1 cellular context compared by ENCODE assay signal in the genomic region with DNA sequence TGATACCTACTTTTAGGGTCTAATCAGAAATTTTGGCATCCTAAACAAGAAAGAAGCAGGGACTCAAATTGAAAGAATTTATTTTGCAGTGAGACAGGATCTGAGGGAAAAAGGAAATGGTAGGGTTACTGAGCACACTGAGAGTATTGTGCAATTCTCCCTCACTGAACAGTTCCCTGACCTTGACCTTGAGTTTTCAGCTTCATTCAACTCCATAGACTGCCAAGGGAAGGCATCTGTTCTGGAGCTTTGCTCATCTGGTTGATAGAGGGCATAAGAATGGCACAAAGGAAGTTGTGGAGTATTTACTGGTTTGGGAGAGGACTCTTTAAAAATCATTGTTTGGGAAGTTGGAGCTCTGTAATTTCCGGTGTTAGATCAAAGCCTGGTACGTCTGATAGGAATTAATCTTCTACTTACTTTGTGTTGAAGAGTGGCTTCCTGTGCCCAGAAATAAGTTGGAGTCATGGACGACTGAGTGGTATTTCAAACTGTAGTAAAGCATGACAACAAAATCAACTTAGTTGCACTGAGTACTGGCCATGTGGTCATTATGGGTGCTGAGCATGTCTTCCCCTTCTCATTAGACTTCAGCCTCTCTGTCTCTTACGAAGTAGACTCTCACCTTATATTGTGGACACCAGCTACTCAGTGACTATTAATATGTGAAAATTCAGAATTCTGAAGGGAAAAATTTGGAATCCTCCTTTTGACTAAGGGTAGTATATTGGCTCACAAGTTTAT.
TF ChIP-seq lines count a peak whose summit lies in the region.

No MANE protein-coding gene starts in this region.

TF ChIP-seq in HepG2, 621 proteins besides CTCF, POLR2A, EP300 and RAD21 (continued from another document and continues in another):
- TF ChIP-seq, protein P1, sequence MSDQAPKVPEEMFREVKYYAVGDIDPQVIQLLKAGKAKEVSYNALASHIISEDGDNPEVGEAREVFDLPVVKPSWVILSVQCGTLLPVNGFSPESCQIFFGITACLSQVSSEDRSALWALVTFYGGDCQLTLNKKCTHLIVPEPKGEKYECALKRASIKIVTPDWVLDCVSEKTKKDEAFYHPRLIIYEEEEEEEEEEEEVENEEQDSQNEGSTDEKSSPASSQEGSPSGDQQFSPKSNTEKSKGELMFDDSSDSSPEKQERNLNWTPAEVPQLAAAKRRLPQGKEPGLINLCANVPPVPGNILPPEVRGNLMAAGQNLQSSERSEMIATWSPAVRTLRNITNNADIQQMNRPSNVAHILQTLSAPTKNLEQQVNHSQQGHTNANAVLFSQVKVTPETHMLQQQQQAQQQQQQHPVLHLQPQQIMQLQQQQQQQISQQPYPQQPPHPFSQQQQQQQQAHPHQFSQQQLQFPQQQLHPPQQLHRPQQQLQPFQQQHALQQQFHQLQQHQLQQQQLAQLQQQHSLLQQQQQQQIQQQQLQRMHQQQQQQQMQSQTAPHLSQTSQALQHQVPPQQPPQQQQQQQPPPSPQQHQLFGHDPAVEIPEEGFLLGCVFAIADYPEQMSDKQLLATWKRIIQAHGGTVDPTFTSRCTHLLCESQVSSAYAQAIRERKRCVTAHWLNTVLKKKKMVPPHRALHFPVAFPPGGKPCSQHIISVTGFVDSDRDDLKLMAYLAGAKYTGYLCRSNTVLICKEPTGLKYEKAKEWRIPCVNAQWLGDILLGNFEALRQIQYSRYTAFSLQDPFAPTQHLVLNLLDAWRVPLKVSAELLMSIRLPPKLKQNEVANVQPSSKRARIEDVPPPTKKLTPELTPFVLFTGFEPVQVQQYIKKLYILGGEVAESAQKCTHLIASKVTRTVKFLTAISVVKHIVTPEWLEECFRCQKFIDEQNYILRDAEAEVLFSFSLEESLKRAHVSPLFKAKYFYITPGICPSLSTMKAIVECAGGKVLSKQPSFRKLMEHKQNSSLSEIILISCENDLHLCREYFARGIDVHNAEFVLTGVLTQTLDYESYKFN (CRISPR knock-in tag; conservative IDR thresholded peaks at IDR 0.05) = peak; percentile 62
- TF ChIP-seq SMYD3 (CRISPR knock-in tag; IDR thresholded peaks at IDR 0.05) = no peak
- no peak for TF ChIP-seq CAMTA2 (CRISPR knock-in tag; IDR thresholded peaks at IDR 0.05; ENCODE audit: borderline replicate concordance)
- TF ChIP-seq HIVEP1 (CRISPR knock-in tag; IDR thresholded peaks at IDR 0.05) = no peak
- TF ChIP-seq ISL2 (CRISPR knock-in tag; IDR thresholded peaks at IDR 0.05) = peak; percentile 54; the same call in 1 of the 2 replicates
- TF ChIP-seq, protein P2, sequence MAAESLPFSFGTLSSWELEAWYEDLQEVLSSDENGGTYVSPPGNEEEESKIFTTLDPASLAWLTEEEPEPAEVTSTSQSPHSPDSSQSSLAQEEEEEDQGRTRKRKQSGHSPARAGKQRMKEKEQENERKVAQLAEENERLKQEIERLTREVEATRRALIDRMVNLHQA (CRISPR knock-in tag; IDR thresholded peaks at IDR 0.05) = no peak
- no peak for TF ChIP-seq ZNF558 (CRISPR knock-in tag; IDR thresholded peaks at IDR 0.05; ENCODE audit: borderline replicate concordance)
- TF ChIP-seq, protein P3, sequence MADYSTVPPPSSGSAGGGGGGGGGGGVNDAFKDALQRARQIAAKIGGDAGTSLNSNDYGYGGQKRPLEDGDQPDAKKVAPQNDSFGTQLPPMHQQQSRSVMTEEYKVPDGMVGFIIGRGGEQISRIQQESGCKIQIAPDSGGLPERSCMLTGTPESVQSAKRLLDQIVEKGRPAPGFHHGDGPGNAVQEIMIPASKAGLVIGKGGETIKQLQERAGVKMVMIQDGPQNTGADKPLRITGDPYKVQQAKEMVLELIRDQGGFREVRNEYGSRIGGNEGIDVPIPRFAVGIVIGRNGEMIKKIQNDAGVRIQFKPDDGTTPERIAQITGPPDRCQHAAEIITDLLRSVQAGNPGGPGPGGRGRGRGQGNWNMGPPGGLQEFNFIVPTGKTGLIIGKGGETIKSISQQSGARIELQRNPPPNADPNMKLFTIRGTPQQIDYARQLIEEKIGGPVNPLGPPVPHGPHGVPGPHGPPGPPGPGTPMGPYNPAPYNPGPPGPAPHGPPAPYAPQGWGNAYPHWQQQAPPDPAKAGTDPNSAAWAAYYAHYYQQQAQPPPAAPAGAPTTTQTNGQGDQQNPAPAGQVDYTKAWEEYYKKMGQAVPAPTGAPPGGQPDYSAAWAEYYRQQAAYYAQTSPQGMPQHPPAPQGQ (CRISPR knock-in tag; IDR thresholded peaks at IDR 0.05; ENCODE audit: borderline replicate concordance) = no peak
- TF ChIP-seq, protein P4, sequence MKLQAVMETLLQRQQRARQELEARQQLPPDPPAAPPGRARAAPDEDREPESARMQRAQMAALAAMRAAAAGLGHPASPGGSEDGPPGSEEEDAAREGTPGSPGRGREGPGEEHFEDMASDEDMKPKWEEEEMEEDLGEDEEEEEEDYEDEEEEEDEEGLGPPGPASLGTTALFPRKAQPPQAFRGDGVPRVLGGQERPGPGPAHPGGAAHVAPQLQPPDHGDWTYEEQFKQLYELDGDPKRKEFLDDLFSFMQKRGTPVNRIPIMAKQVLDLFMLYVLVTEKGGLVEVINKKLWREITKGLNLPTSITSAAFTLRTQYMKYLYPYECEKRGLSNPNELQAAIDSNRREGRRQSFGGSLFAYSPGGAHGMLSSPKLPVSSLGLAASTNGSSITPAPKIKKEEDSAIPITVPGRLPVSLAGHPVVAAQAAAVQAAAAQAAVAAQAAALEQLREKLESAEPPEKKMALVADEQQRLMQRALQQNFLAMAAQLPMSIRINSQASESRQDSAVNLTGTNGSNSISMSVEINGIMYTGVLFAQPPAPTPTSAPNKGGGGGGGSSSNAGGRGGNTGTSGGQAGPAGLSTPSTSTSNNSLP (IDR thresholded peaks at IDR 0.05; ENCODE audit: low read depth, low read length) = no peak
- no peak for TF ChIP-seq ZNF773 (CRISPR knock-in tag; IDR thresholded peaks at IDR 0.05; ENCODE audit: borderline replicate concordance)
- no peak for TF ChIP-seq SRY (CRISPR knock-in tag; IDR thresholded peaks at IDR 0.05)
- TF ChIP-seq SRSF4 (IDR thresholded peaks at IDR 0.05; ENCODE audit: low read depth, low read length, poor library complexity, severe bottlenecking) = no peak
- TF ChIP-seq ZBTB7A (CRISPR knock-in tag; IDR thresholded peaks at IDR 0.05) = no peak
- TF ChIP-seq, protein P5, sequence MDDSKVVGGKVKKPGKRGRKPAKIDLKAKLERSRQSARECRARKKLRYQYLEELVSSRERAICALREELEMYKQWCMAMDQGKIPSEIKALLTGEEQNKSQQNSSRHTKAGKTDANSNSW (CRISPR knock-in tag; IDR thresholded peaks at IDR 0.05; ENCODE audit: borderline replicate concordance) = no peak
- no peak for TF ChIP-seq RNF2 (conservative IDR thresholded peaks at IDR 0.05; ENCODE audit: low read depth)
- TF ChIP-seq ZNF326 (CRISPR knock-in tag; IDR thresholded peaks at IDR 0.05; ENCODE audit: borderline replicate concordance) = no peak
- TF ChIP-seq, protein P6, sequence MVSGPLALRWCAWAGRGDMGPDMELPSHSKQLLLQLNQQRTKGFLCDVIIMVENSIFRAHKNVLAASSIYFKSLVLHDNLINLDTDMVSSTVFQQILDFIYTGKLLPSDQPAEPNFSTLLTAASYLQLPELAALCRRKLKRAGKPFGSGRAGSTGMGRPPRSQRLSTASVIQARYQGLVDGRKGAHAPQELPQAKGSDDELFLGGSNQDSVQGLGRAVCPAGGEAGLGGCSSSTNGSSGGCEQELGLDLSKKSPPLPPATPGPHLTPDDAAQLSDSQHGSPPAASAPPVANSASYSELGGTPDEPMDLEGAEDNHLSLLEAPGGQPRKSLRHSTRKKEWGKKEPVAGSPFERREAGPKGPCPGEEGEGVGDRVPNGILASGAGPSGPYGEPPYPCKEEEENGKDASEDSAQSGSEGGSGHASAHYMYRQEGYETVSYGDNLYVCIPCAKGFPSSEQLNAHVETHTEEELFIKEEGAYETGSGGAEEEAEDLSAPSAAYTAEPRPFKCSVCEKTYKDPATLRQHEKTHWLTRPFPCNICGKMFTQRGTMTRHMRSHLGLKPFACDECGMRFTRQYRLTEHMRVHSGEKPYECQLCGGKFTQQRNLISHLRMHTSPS (CRISPR knock-in tag; IDR thresholded peaks at IDR 0.05; ENCODE audit: low read depth) = no peak
- no peak for TF ChIP-seq ZNF7 (CRISPR knock-in tag; IDR thresholded peaks at IDR 0.05)
- TF ChIP-seq ZNF619 (CRISPR knock-in tag; IDR thresholded peaks at IDR 0.05) = no peak
- TF ChIP-seq, protein P7, sequence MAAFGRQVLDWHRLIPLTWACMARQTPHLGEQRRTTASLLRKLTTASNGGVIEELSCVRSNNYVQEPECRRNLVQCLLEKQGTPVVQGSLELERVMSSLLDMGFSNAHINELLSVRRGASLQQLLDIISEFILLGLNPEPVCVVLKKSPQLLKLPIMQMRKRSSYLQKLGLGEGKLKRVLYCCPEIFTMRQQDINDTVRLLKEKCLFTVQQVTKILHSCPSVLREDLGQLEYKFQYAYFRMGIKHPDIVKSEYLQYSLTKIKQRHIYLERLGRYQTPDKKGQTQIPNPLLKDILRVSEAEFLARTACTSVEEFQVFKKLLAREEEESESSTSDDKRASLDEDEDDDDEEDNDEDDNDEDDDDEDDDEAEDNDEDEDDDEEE (CRISPR knock-in tag; IDR thresholded peaks at IDR 0.05) = no peak
- no peak; the same call in 1 of the 2 replicates for TF ChIP-seq ZNF3 (CRISPR knock-in tag; IDR thresholded peaks at IDR 0.05)
- no peak for TF ChIP-seq ZNF263 (CRISPR knock-in tag; IDR thresholded peaks at IDR 0.05)
- no peak for TF ChIP-seq YY1 (IDR thresholded peaks at IDR 0.05; ENCODE audit: insufficient read depth, insufficient replicate concordance, low read depth, low read length)
- peak; percentile 21; the same call in 1 of the 2 replicates for TF ChIP-seq FOXO1 (CRISPR knock-in tag; IDR thresholded peaks at IDR 0.05)
- TF ChIP-seq, protein P8, sequence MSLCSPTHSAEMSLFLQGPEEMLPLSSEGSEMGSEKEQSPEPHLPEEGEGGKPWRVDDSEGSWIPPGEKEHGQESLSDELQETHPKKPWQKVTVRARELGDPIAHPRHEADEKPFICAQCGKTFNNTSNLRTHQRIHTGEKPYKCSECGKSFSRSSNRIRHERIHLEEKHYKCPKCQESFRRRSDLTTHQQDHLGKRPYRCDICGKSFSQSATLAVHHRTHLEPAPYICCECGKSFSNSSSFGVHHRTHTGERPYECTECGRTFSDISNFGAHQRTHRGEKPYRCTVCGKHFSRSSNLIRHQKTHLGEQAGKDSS (CRISPR knock-in tag; IDR thresholded peaks at IDR 0.05; ENCODE audit: borderline replicate concordance, low read depth) = no peak
- TF ChIP-seq, protein P9, sequence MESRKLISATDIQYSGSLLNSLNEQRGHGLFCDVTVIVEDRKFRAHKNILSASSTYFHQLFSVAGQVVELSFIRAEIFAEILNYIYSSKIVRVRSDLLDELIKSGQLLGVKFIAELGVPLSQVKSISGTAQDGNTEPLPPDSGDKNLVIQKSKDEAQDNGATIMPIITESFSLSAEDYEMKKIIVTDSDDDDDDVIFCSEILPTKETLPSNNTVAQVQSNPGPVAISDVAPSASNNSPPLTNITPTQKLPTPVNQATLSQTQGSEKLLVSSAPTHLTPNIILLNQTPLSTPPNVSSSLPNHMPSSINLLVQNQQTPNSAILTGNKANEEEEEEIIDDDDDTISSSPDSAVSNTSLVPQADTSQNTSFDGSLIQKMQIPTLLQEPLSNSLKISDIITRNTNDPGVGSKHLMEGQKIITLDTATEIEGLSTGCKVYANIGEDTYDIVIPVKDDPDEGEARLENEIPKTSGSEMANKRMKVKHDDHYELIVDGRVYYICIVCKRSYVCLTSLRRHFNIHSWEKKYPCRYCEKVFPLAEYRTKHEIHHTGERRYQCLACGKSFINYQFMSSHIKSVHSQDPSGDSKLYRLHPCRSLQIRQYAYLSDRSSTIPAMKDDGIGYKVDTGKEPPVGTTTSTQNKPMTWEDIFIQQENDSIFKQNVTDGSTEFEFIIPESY (CRISPR knock-in tag; IDR thresholded peaks at IDR 0.05) = no peak
- no peak for TF ChIP-seq ZNF589 (CRISPR knock-in tag; conservative IDR thresholded peaks at IDR 0.05)
- no peak for TF ChIP-seq KLF13 (CRISPR knock-in tag; IDR thresholded peaks at IDR 0.05)
- no peak for TF ChIP-seq TBX2 (CRISPR knock-in tag; IDR thresholded peaks at IDR 0.05; ENCODE audit: borderline replicate concordance)
- TF ChIP-seq, protein P10, sequence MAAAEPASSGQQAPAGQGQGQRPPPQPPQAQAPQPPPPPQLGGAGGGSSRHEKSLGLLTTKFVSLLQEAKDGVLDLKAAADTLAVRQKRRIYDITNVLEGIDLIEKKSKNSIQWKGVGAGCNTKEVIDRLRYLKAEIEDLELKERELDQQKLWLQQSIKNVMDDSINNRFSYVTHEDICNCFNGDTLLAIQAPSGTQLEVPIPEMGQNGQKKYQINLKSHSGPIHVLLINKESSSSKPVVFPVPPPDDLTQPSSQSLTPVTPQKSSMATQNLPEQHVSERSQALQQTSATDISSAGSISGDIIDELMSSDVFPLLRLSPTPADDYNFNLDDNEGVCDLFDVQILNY (CRISPR knock-in tag; conservative IDR thresholded peaks at IDR 0.05) = no peak
- no peak for TF ChIP-seq ZNF569 (CRISPR knock-in tag; IDR thresholded peaks at IDR 0.05; ENCODE audit: borderline replicate concordance)
- TF ChIP-seq FOXP1 (IDR thresholded peaks at IDR 0.05) = no peak
- TF ChIP-seq FOXP1 (CRISPR knock-in tag; IDR thresholded peaks at IDR 0.05) = peak; percentile 18; the same call in 1 of the 2 replicates
- TF ChIP-seq, protein P11, sequence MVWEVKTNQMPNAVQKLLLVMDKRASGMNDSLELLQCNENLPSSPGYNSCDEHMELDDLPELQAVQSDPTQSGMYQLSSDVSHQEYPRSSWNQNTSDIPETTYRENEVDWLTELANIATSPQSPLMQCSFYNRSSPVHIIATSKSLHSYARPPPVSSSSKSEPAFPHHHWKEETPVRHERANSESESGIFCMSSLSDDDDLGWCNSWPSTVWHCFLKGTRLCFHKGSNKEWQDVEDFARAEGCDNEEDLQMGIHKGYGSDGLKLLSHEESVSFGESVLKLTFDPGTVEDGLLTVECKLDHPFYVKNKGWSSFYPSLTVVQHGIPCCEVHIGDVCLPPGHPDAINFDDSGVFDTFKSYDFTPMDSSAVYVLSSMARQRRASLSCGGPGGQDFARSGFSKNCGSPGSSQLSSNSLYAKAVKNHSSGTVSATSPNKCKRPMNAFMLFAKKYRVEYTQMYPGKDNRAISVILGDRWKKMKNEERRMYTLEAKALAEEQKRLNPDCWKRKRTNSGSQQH (CRISPR knock-in tag; IDR thresholded peaks at IDR 0.05; ENCODE audit: low read depth) = no peak
- no peak for TF ChIP-seq PLRG1 (conservative IDR thresholded peaks at IDR 0.05)
- TF ChIP-seq, protein P12, sequence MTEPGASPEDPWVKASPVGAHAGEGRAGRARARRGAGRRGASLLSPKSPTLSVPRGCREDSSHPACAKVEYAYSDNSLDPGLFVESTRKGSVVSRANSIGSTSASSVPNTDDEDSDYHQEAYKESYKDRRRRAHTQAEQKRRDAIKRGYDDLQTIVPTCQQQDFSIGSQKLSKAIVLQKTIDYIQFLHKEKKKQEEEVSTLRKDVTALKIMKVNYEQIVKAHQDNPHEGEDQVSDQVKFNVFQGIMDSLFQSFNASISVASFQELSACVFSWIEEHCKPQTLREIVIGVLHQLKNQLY (CRISPR knock-in tag; IDR thresholded peaks at IDR 0.05) = no peak
- TF ChIP-seq NCOA5 (CRISPR knock-in tag; IDR thresholded peaks at IDR 0.05) = no peak
- no peak for TF ChIP-seq ELF4 (CRISPR knock-in tag; IDR thresholded peaks at IDR 0.05; ENCODE audit: borderline replicate concordance)
- no peak for TF ChIP-seq ZSCAN31 (CRISPR knock-in tag; IDR thresholded peaks at IDR 0.05; ENCODE audit: low read depth)
- peak; percentile 72 for TF ChIP-seq FOXA3 (CRISPR knock-in tag; IDR thresholded peaks at IDR 0.05)
- no peak for TF ChIP-seq ZSCAN9 (CRISPR knock-in tag; IDR thresholded peaks at IDR 0.05; ENCODE audit: borderline replicate concordance)
- TF ChIP-seq GABPB1 (CRISPR knock-in tag; IDR thresholded peaks at IDR 0.05) = no peak
- no peak for TF ChIP-seq ZFP36L2 (CRISPR knock-in tag; IDR thresholded peaks at IDR 0.05)
- TF ChIP-seq, protein P13, sequence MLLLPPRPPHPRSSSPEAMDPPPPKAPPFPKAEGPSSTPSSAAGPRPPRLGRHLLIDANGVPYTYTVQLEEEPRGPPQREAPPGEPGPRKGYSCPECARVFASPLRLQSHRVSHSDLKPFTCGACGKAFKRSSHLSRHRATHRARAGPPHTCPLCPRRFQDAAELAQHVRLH (CRISPR knock-in tag; IDR thresholded peaks at IDR 0.05; ENCODE audit: borderline replicate concordance, low read depth) = no peak
- TF ChIP-seq ZNF430 (CRISPR knock-in tag; IDR thresholded peaks at IDR 0.05) = no peak
- TF ChIP-seq ARNT (IDR thresholded peaks at IDR 0.05) = no peak
